In the genomic region with DNA sequence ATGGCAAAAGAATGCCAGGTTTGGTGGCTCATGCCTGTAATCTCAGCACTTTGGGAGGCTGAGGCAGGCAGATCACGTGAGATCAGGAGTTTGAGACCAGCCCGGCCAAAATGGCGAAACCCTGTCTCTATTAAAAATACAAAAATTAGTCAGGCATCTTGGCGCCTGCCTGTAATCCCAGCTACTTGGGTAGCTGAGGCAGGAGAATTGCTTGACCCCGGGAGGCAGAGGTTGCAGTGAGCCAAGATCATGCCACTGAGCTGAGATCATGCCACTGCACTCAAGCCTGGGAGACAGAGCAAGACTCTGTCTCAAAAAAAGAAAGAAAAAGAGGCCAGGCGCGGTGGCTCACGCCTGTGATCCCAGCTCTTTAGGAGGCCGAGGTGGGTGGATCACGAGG, we compare ENCODE assay signal across 1 cellular context. TPM values are rescaled to one million over a fixed set of nuclear protein-coding genes. Genes with fewer than 3 reads are reported as not detected.
"Had no signal": no experiment of that assay in that cellular context is flagged by ENCODE, and none has a peak within 500 bp of the region (broad histone marks: within the 10 kb centered on the region; RNA-seq: fewer than 3 reads in every experiment).

No MANE protein-coding gene starts in this region.

RNA-seq across cellular contexts. Expression of gene RUSC2, which starts 8.3 kb away (rescaled TPM):
- total RNA-seq: OCI-LY7 had no signal
